In genomic region chr20:59495166-59495565, GRCh38 we compare ENCODE assay signal across 6 cellular contexts.
"Had no signal": no experiment of that assay in that cellular context is flagged by ENCODE, and none has a peak within 500 bp of the region (broad histone marks: within the 10 kb centered on the region; RNA-seq: fewer than 3 reads in every experiment).

No MANE protein-coding gene starts in this region.

- H3K36me3 ChIP-seq: HAP-1 had no signal

- H3K27ac Mint-ChIP-seq: HFFc6, IgD-negative memory B cell had no signal

- H3K4me2 ChIP-seq: KMS-11 had no signal

- H3K27ac ChIP-seq: GM23248, HL-60, KMS-11 had no signal

- H3K4me3 Mint-ChIP-seq: HFFc6, IgD-negative memory B cell had no signal

- H3K9ac ChIP-seq: GM23248, KMS-11 had no signal

- H3K36me3 Mint-ChIP-seq: IgD-negative memory B cell had no signal

- H3K4me1 Mint-ChIP-seq: IgD-negative memory B cell had no signal

- H2AFZ ChIP-seq: GM23248 had no signal

- H3K4me1 ChIP-seq: HAP-1 had no signal

- H3K9me3 ChIP-seq: HAP-1 had no signal

- H3K4me3 ChIP-seq: GM23248, HAP-1 had no signal

- H3K9me3 Mint-ChIP-seq: HFFc6 had no signal
